Comparison of ENCODE assay signal across 10 cellular contexts in the genomic region with DNA sequence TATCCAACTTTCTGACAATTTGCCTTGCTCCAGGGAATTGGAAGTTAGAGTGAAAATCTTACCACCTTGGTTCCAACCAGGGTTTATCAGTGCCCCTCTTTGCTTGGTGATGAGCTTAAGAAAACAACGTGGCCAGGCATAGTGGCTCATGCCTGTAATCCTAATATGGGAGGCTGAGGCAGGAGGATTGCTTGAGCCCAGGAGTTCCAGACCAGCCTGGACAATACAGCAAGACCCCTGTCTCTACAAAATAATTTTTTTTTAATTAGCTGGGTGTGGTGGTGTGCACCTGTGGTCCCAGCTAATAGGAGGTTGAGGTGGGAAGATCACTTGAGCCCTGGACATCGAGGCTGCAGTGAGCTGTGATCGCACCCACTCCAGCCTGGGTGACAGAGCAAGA. TPM values are rescaled to one million over a fixed set of nuclear protein-coding genes. Genes with fewer than 3 reads are reported as not detected.
DNase-seq lines count a peak whose midpoint lies in the region; ATAC-seq and TF ChIP-seq lines count a peak whose summit lies in the region.
"Had no signal": no experiment of that assay in that cellular context is flagged by ENCODE, and none has a peak within 500 bp of the region (broad histone marks: within the 10 kb centered on the region; RNA-seq: fewer than 3 reads in every experiment).

No MANE protein-coding gene starts in this region.

- H3K4me1 ChIP-seq in esophagus squamous epithelium, result peaks cover 9 to 97% (median 51%) of the 10 kb centered on the region in 3 donors
- peaks cover 48 to 71% of the 10 kb centered on the region in 2 donors for H3K4me1 ChIP-seq in thoracic aorta (ENCODE audit: control insufficient read depth in 1 of 2, low read depth in 2 of 2)
- peaks cover 20% of the 10 kb centered on the region for H3K4me1 ChIP-seq in PC-3 (ENCODE audit: insufficient read depth, low read length)

- peak overlapping the region; percentile 98 for H3K27ac ChIP-seq in SU-DHL-6 (ENCODE audit: low read depth, low read length)
- peak overlapping the region in 3 of 4 donors; percentile 53 to 79 (median 73) for H3K27ac ChIP-seq in esophagus squamous epithelium
- peak overlapping the region; percentile 5 to 17 for H3K27ac ChIP-seq in thoracic aorta
- H3K27ac ChIP-seq in PC-3 (ENCODE audit: low read length), result no peak overlapping the region
- H3K27ac ChIP-seq: foreskin keratinocyte had no signal

- TF ChIP-seq POLR2A in esophagus squamous epithelium (IDR thresholded peaks at IDR 0.05), result no peak

- H3K27me3 ChIP-seq in SU-DHL-6 (ENCODE audit: low read length) (no peaks in the 10 kb centered on the region), esophagus squamous epithelium (no peaks in the 10 kb centered on the region), thoracic aorta (replicated peaks; ENCODE audit: insufficient read depth) (no peaks in the 10 kb centered on the region), PC-3 (ENCODE audit: low read length) (no peaks in the 10 kb centered on the region)
- H3K27me3 ChIP-seq: foreskin keratinocyte had no signal

- peaks cover 77% of the 10 kb centered on the region for H3K36me3 Mint-ChIP-seq in activated naive CD4-positive, alpha-beta T cell treated with anti-CD3 and anti-CD28 coated beads, Interleukin-2, amount 10 ng/mL, durations not matched to agents 7 days and 5 days

- no peak for ATAC-seq in thoracic aorta (ENCODE audit: insufficient number of reproducible peaks, low FRiP score, low read depth)
- ATAC-seq in PC-3, result no peak
- ATAC-seq: foreskin keratinocyte had no signal

- peaks cover 95% of the 10 kb centered on the region for H3K4me1 Mint-ChIP-seq in activated naive CD4-positive, alpha-beta T cell treated with anti-CD3 and anti-CD28 coated beads, Interleukin-2, amount 10 ng/mL, durations not matched to agents 7 days and 5 days

- peaks cover 50% of the 10 kb centered on the region for H3K79me2 ChIP-seq in SU-DHL-6 (ENCODE audit: insufficient read depth, low read length)
- H3K79me2 ChIP-seq in PC-3 (ENCODE audit: low read length), result peaks cover 14% of the 10 kb centered on the region; the same call in 1 of the 2 replicates

- no peaks in the 10 kb centered on the region for H3K27me3 Mint-ChIP-seq in activated naive CD4-positive, alpha-beta T cell treated with anti-CD3 and anti-CD28 coated beads, Interleukin-2, amount 10 ng/mL, durations not matched to agents 7 days and 5 days

- POLR2A ChIA-PET in PC-3 (lab: Charles Lee; ENCODE audit: unreplicated experiment), result no interaction called here

- peak overlapping the region; percentile 86 for H3K27ac Mint-ChIP-seq in activated naive CD4-positive, alpha-beta T cell treated with anti-CD3 and anti-CD28 coated beads, Interleukin-2, amount 10 ng/mL, durations not matched to agents 7 days and 5 days

- peaks cover 46% of the 10 kb centered on the region for H3F3A ChIP-seq in SU-DHL-6 (ENCODE audit: insufficient read depth)
- no peaks in the 10 kb centered on the region for H3F3A ChIP-seq in PC-3 (ENCODE audit: low read length, unreplicated experiment)

- H4K20me1 ChIP-seq in SU-DHL-6 (ENCODE audit: low read depth, low read length) (no peaks in the 10 kb centered on the region), PC-3 (ENCODE audit: low read length) (no peaks in the 10 kb centered on the region)

- H3K36me3 ChIP-seq in SU-DHL-6 (ENCODE audit: low read length) (no peaks in the 10 kb centered on the region), esophagus squamous epithelium (peaks cover 0 to 39% (median 4%) of the 10 kb centered on the region in 3 donors), thoracic aorta (peaks cover 11% of the 10 kb centered on the region), PC-3 (ENCODE audit: low read depth, low read length) (peaks cover 10% of the 10 kb centered on the region; the same call in 1 of the 2 replicates)

- H3K4me3 Mint-ChIP-seq in activated naive CD4-positive, alpha-beta T cell treated with anti-CD3 and anti-CD28 coated beads, Interleukin-2, amount 10 ng/mL, durations not matched to agents 7 days and 5 days, result peak overlapping the region; percentile 73

- BruUV-seq in PC-3 (replicated peaks; lab: Mats Ljungman, UMichigan), result no TSS peak

- TF ChIP-seq CTCF in SU-DHL-6 (IDR thresholded peaks at IDR 0.05; ENCODE audit: insufficient read depth, low read length, poor library complexity, severe bottlenecking) (no peak), esophagus squamous epithelium (IDR thresholded peaks at IDR 0.05) (no peak), thoracic aorta (IDR thresholded peaks at IDR 0.05) (no peak), GM10266 (IDR thresholded peaks at IDR 0.05; ENCODE audit: control insufficient read depth, insufficient read depth, low read depth, missing control alignments) (no peak), PC-3 (conservative IDR thresholded peaks at IDR 0.05; ENCODE audit: low read depth, low read length) (no peak)

- CTCF ChIA-PET in activated naive CD4-positive, alpha-beta T cell treated with anti-CD3 and anti-CD28 coated beads, Interleukin-2, amount 10 ng/mL, durations not matched to agents 7 days and 5 days (lab: Charles Lee), result interaction anchor here (1.4 to 4.4 kb wide), 8 partner anchors 9 to 43 kb away, joined by 5 to 41 read pairs (median 9); partner anchors contain the start of genes PRMT7, SLC7A6 and SLC7A6OS
- CTCF ChIA-PET in PC-3 (lab: Charles Lee), result no interaction called here

- H3K9me3 Mint-ChIP-seq in activated naive CD4-positive, alpha-beta T cell treated with anti-CD3 and anti-CD28 coated beads, Interleukin-2, amount 10 ng/mL, durations not matched to agents 7 days and 5 days, result no peaks in the 10 kb centered on the region

- H2AFZ ChIP-seq in SU-DHL-6 (ENCODE audit: low read depth, low read length, severe bottlenecking) (no peak overlapping the region), PC-3 (ENCODE audit: low read length) (no peak overlapping the region)

- H3K9me2 ChIP-seq in SU-DHL-6 (replicated peaks; ENCODE audit: insufficient read depth, low read length) (no peaks in the 10 kb centered on the region), PC-3 (replicated peaks; ENCODE audit: low read length) (no peaks in the 10 kb centered on the region)

- WGBS in esophagus squamous epithelium, 2 donors, result 81 to 95% methylated on average over 2 to 3 of the region's 3 CpGs

- intact Hi-C loops in esophagus squamous epithelium (cut with DNase I) (no loop called here), PC-3 (cut with micrococcal nuclease) (no loop called here)

- H3K4me2 ChIP-seq in SU-DHL-6 (ENCODE audit: low read depth, low read length, poor library complexity, severe bottlenecking) (peak overlapping the region; percentile 85), PC-3 (ENCODE audit: low read length) (no peak overlapping the region)

- H3K9ac ChIP-seq in SU-DHL-6 (ENCODE audit: low read length) (peak overlapping the region; percentile 44), PC-3 (ENCODE audit: low read length) (no peak overlapping the region)

- H3K9me3 ChIP-seq in SU-DHL-6 (ENCODE audit: insufficient read depth, low read length) (no peaks in the 10 kb centered on the region), esophagus squamous epithelium (no peaks in the 10 kb centered on the region), thoracic aorta (no peaks in the 10 kb centered on the region), PC-3 (ENCODE audit: low read length) (no peaks in the 10 kb centered on the region)

- no peak for DNase-seq in activated naive CD4-positive, alpha-beta T cell treated with anti-CD3 and anti-CD28 coated beads, Interleukin-2, amount 10 ng/mL, durations not matched to agents 7 days and 5 days
- DNase-seq in activated naive CD4-positive, alpha-beta T cell treated with anti-CD3 and anti-CD28 coated beads, Interleukin-2, amount 50 U/mL, for 16 hours, result no peak
- DNase-seq in esophagus squamous epithelium (lab: John Stamatoyannopoulos, UW) (no peak), thoracic aorta (ENCODE audit: low spot score) (no peak), GM10266 (ENCODE audit: extremely low spot score) (no peak), PC-3 (no peak), A172 (ENCODE audit: low spot score) (no peak)
- DNase-seq: foreskin keratinocyte had no signal

- no peak overlapping the region for H3K4me3 ChIP-seq in SU-DHL-6 (ENCODE audit: insufficient read depth, low read length, poor library complexity, severe bottlenecking)
- no peak overlapping the region for H3K4me3 ChIP-seq in esophagus squamous epithelium
- H3K4me3 ChIP-seq in thoracic aorta, result no peak overlapping the region
- H3K4me3 ChIP-seq in PC-3 (ENCODE audit: low read length), result no peak overlapping the region
- H3K4me3 ChIP-seq: coronary artery had no signal

RNA-seq across cellular contexts. Expression of gene SLC7A6, which starts 21.4 kb away (rescaled TPM):
- total RNA-seq in esophagus squamous epithelium (10 to 100 TPM in 1 of 4 donors, 1 to 10 TPM in 3; 5.7 to 28.2 (median 7.9) TPM), thoracic aorta (100 to 1,000 TPM in 1 of 2 donors, 10 to 100 TPM in 1; 92.1 to 125 TPM), PC-3 (2014; rRNA removed) (22.2 and 24.7 TPM in 2 replicates)
- total RNA-seq in A172 (2014; rRNA removed; shearing (Covaris generic)), result 8.0 and 16.4 TPM in 2 replicates

RNA-seq across cellular contexts. Expression of gene SLC7A6OS, which starts 25.1 kb away (rescaled TPM):
- total RNA-seq in esophagus squamous epithelium (10 to 100 TPM in 1 of 4 donors, 1 to 10 TPM in 3; 4.5 to 16.2 (median 6.7) TPM), thoracic aorta (10 to 100 TPM; 15.6 to 22.6 TPM), PC-3 (2014; rRNA removed) (12.6 TPM in 2 replicates)
- 19.0 and 23.9 TPM in 2 replicates for total RNA-seq in A172 (2014; rRNA removed; shearing (Covaris generic))

RNA-seq across cellular contexts. Expression of gene PRMT7, which starts 25.1 kb away (rescaled TPM):
- total RNA-seq in esophagus squamous epithelium (10 to 100 TPM; 15.2 to 35.7 (median 21.2) TPM), thoracic aorta (10 to 100 TPM; 46.6 to 74.2 TPM), PC-3 (2014; rRNA removed) (46.4 and 48.1 TPM in 2 replicates)
- total RNA-seq in A172 (2014; rRNA removed; shearing (Covaris generic)), result 40.2 and 44.6 TPM in 2 replicates

RNA-seq across cellular contexts. Expression of gene PLA2G15, which starts 40.5 kb away (rescaled TPM):
- total RNA-seq in esophagus squamous epithelium (1 to 10 TPM; 3.3 to 9.8 (median 6.6) TPM), thoracic aorta (10 to 100 TPM; 17.8 to 34.9 TPM), PC-3 (2014; rRNA removed) (16.4 and 16.8 TPM in 2 replicates)
- 27.7 and 35.1 TPM in 2 replicates for total RNA-seq in A172 (2014; rRNA removed; shearing (Covaris generic))

RNA-seq across cellular contexts. Expression of gene ESRP2, which starts 49.8 kb away (rescaled TPM):
- total RNA-seq in esophagus squamous epithelium, result 100 to 1,000 TPM in 3 of 4 donors, 10 to 100 TPM in 1; 44.6 to 137 (median 118) TPM
- total RNA-seq in thoracic aorta, result 1 to 10 TPM; 2.0 to 9.1 TPM
- 46.9 and 48.1 TPM in 2 replicates for total RNA-seq in PC-3 (2014; rRNA removed)
- 0.45 TPM in 1 of 2 replicates, not detected in the other for total RNA-seq in A172 (2014; rRNA removed; shearing (Covaris generic))
